8 cellular contexts compared by ENCODE assay signal in the genomic region with DNA sequence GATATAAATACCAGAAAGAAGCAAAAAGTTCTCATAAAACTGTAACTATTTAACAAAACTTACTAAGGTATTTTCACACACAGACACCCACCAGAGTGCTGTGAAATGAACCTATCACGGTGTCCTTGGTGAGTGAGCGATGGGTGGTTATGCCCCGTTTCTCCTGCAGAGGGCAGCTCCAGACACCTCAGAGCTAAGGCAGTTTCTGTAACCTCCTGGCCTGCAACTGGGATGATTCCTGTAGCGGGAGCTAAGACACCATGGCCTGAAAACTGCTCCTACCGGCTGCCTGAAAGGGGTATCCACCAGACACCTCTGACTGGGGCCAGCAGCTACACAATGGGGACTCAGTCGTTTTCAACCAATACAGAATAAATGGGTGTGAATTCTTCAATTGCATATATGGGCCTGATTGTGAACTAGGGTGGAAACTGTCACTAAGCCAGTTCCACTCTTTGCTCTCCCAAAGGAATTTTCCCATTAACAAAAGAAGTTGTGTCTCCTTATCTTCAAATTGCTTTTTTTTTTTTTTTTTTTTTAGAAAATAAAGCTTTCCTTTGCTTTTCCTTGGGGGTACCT.
A peak's percentile ranks its signal among the peaks of the same experiment; 100 is the strongest.
DNase-seq lines count a peak whose midpoint lies in the region; TF ChIP-seq lines count a peak whose summit lies in the region.

No MANE protein-coding gene starts in this region.

- no peaks in the 10 kb centered on the region for H3K79me2 ChIP-seq in SU-DHL-6 (ENCODE audit: insufficient read depth, low read length)

- no peaks in the 10 kb centered on the region for H3K9me2 ChIP-seq in SU-DHL-6 (replicated peaks; ENCODE audit: insufficient read depth, low read length)

- no peaks in the 10 kb centered on the region for H4K20me1 ChIP-seq in SU-DHL-6 (ENCODE audit: low read depth, low read length)

- no peak overlapping the region for H2AFZ ChIP-seq in SU-DHL-6 (ENCODE audit: low read depth, low read length, severe bottlenecking)

- peak; percentile 71 for TF ChIP-seq CTCF in LNCAP (IDR thresholded peaks at IDR 0.05)
- TF ChIP-seq CTCF in SU-DHL-6 (IDR thresholded peaks at IDR 0.05; ENCODE audit: insufficient read depth, low read length, poor library complexity, severe bottlenecking): peak; percentile 58
- peak; percentile 94 for TF ChIP-seq CTCF in retinal pigment epithelial cell (conservative IDR thresholded peaks at IDR 0.05; ENCODE audit: low read depth, low read length)

- no peak for TF ChIP-seq POLR2A in erythroblast (IDR thresholded peaks at IDR 0.05; ENCODE audit: low read length)

- H3K27me3 ChIP-seq in HAP-1 (ENCODE audit: low read depth): no peaks in the 10 kb centered on the region
- no peaks in the 10 kb centered on the region for H3K27me3 ChIP-seq in SU-DHL-6 (ENCODE audit: low read length)

- H3F3A ChIP-seq in SU-DHL-6 (ENCODE audit: insufficient read depth): no peaks in the 10 kb centered on the region

- H3K4me2 ChIP-seq in SU-DHL-6 (ENCODE audit: low read depth, low read length, poor library complexity, severe bottlenecking): no peak overlapping the region

- in situ Hi-C loops in HAP-1 (cut with MboI; ENCODE audit: low sequenced_read_pairs): loop anchor here (25.0 kb wide), 1 partner anchor 795 kb away; no protein-coding TSS in a partner anchor

- H3K4me3 ChIP-seq in HAP-1 (no peak overlapping the region), SU-DHL-6 (ENCODE audit: insufficient read depth, low read length, poor library complexity, severe bottlenecking) (no peak overlapping the region), retinal pigment epithelial cell (ENCODE audit: low read length) (no peak overlapping the region)

- no peaks in the 10 kb centered on the region for H3K4me1 ChIP-seq in HAP-1

- H3K36me3 ChIP-seq in HAP-1 (replicated peaks): no peaks in the 10 kb centered on the region
- H3K36me3 ChIP-seq in SU-DHL-6 (ENCODE audit: low read length): no peaks in the 10 kb centered on the region

- no peak overlapping the region for H3K9ac ChIP-seq in SU-DHL-6 (ENCODE audit: low read length)

- peak; percentile 6 to 8 (median 8) for DNase-seq in stimulated activated CD4-positive, alpha-beta T cell treated with anti-CD3 and anti-CD28 coated beads, Interleukin-12 subunit alpha, Interleukin-12 subunit beta, amount 100 ng/mL, for 48 hours (ENCODE audit: low read depth in 2 of 3, low spot score in 1 of 3)
- no peak for DNase-seq in stimulated activated CD4-positive, alpha-beta T cell treated with anti-CD3 and anti-CD28 coated beads, Interleukin-4, amount 100 ng/mL, for 4 hours
- DNase-seq in HAP-1 (ENCODE audit: low spot score in 2 of 2) (peak; percentile 81 to 88), erythroblast (lab: John Stamatoyannopoulos, UW) (peak; percentile 13 to 49), retinal pigment epithelial cell (ENCODE audit: low read depth) (no peak), GF-D8 (lab: John Stamatoyannopoulos, UW) (no peak)

- no peaks in the 10 kb centered on the region for H3K9me3 ChIP-seq in HAP-1
- no peaks in the 10 kb centered on the region for H3K9me3 ChIP-seq in SU-DHL-6 (ENCODE audit: insufficient read depth, low read length)

- no peak overlapping the region for H3K27ac ChIP-seq in SU-DHL-6 (ENCODE audit: low read depth, low read length)

Comparison
In these comparisons a context has a peak if more than half of its experiments do, and no peak if none do; other contexts are left out.
1. DNase-seq: peak in stimulated activated CD4-positive, alpha-beta T cell treated with anti-CD3 and anti-CD28 coated beads, Interleukin-12 subunit alpha, Interleukin-12 subunit beta, amount 100 ng/mL, for 48 hours (3 of 3), HAP-1 (2 of 2) and erythroblast (2 of 2); none in stimulated activated CD4-positive, alpha-beta T cell treated with anti-CD3 and anti-CD28 coated beads, Interleukin-4, amount 100 ng/mL, for 4 hours (0 of 2), retinal pigment epithelial cell (single experiment) and GF-D8 (single experiment).
2. Peak in every context shown above with its lines, with median percentiles within 50 percentile points of each other: CTCF ChIP-seq.